In genomic region chr5:126988021-126988569, GRCh38 we compare ENCODE assay signal across 8 cellular contexts. TPM values are rescaled to one million over a fixed set of nuclear protein-coding genes. Genes with fewer than 3 reads are reported as not detected.
A peak's percentile ranks its signal among the peaks of the same experiment; 100 is the strongest.
DNase-seq lines count a peak whose midpoint lies in the region; ATAC-seq and TF ChIP-seq lines count a peak whose summit lies in the region.

No MANE protein-coding gene starts in this region.

- peak; percentile 49 for DNase-seq in activated CD4-positive, alpha-beta T cell treated with anti-CD3 and anti-CD28 coated beads for 48 hours
- DNase-seq in activated CD4-positive, alpha-beta T cell treated with anti-CD3 and anti-CD28 coated beads for 1 hour = no peak
- DNase-seq in activated CD8-positive, alpha-beta T cell treated with anti-CD3 and anti-CD28 coated beads, Interleukin-2, amount 10 ng/mL, durations not matched to agents 7 days and 5 days = no peak
- DNase-seq in stimulated activated CD4-positive, alpha-beta T cell treated with anti-CD3 and anti-CD28 coated beads, TNF-alpha, amount 100 ng/mL, for 48 hours (ENCODE audit: low read depth in 3 of 3) = peak in 2 of 3 donors; percentile 12 to 13
- DNase-seq in retina (no peak), kidney glomerular epithelial cell (lab: John Stamatoyannopoulos, UW) (no peak)

- POLR2A ChIA-PET in activated CD8-positive, alpha-beta T cell treated with anti-CD3 and anti-CD28 coated beads, Interleukin-2, amount 10 ng/mL, durations not matched to agents 7 days and 5 days (lab: Charles Lee) = no interaction called here

- CTCF ChIA-PET in activated CD8-positive, alpha-beta T cell treated with anti-CD3 and anti-CD28 coated beads, Interleukin-2, amount 10 ng/mL, durations not matched to agents 7 days and 5 days (lab: Charles Lee) = no interaction called here

- H3K27ac Mint-ChIP-seq in activated CD8-positive, alpha-beta T cell treated with anti-CD3 and anti-CD28 coated beads, Interleukin-2, amount 10 ng/mL, durations not matched to agents 7 days and 5 days = peak overlapping the region; percentile 54

- H3K4me1 ChIP-seq in gastroesophageal sphincter = no peaks in the 10 kb centered on the region

- ATAC-seq in HG03064 (IDR thresholded peaks at IDR 0.05; ENCODE audit: low read depth, unreplicated experiment) (peak; percentile 87), gastroesophageal sphincter (no peak)
- peak; percentile 47 for ATAC-seq in activated CD8-positive, alpha-beta T cell treated with anti-CD3 and anti-CD28 coated beads, Interleukin-2, amount 10 ng/mL, durations not matched to agents 7 days and 5 days

- H3K9me3 ChIP-seq in gastroesophageal sphincter = no peaks in the 10 kb centered on the region

- H3K36me3 Mint-ChIP-seq in activated CD8-positive, alpha-beta T cell treated with anti-CD3 and anti-CD28 coated beads, Interleukin-2, amount 10 ng/mL, durations not matched to agents 7 days and 5 days (ENCODE audit: low read depth) = no peaks in the 10 kb centered on the region

- H3K9me3 Mint-ChIP-seq in activated CD8-positive, alpha-beta T cell treated with anti-CD3 and anti-CD28 coated beads, Interleukin-2, amount 10 ng/mL, durations not matched to agents 7 days and 5 days (ENCODE audit: insufficient read depth) = no peaks in the 10 kb centered on the region

- H3K36me3 ChIP-seq in gastroesophageal sphincter = no peaks in the 10 kb centered on the region

- no peaks in the 10 kb centered on the region for H3K27me3 ChIP-seq in gastroesophageal sphincter

- no peak overlapping the region for H3K4me3 ChIP-seq in gastroesophageal sphincter

- no peak for TF ChIP-seq CTCF in gastroesophageal sphincter (IDR thresholded peaks at IDR 0.05)

- 70 to 82% methylated on average over 3 of the region's 3 CpGs for WGBS in gastroesophageal sphincter (ENCODE audit: low coverage in 1 of 2), 2 donors

- H3K4me3 Mint-ChIP-seq in activated CD8-positive, alpha-beta T cell treated with anti-CD3 and anti-CD28 coated beads, Interleukin-2, amount 10 ng/mL, durations not matched to agents 7 days and 5 days = no peak overlapping the region

- peaks cover 16% of the 10 kb centered on the region for H3K4me1 Mint-ChIP-seq in activated CD8-positive, alpha-beta T cell treated with anti-CD3 and anti-CD28 coated beads, Interleukin-2, amount 10 ng/mL, durations not matched to agents 7 days and 5 days (ENCODE audit: low read depth)

- H3K27me3 Mint-ChIP-seq in activated CD8-positive, alpha-beta T cell treated with anti-CD3 and anti-CD28 coated beads, Interleukin-2, amount 10 ng/mL, durations not matched to agents 7 days and 5 days (ENCODE audit: low read depth) = no peaks in the 10 kb centered on the region

- no peak overlapping the region for H3K27ac ChIP-seq in gastroesophageal sphincter

- no peak for TF ChIP-seq POLR2A in gastroesophageal sphincter (IDR thresholded peaks at IDR 0.05)

- TF ChIP-seq EP300 in gastroesophageal sphincter (IDR thresholded peaks at IDR 0.05) = no peak

RNA-seq across cellular contexts. Expression of gene MARCHF3, which starts 42.3 kb away (rescaled TPM):
- 1 to 10 TPM; 2.0 to 2.4 TPM for total RNA-seq in activated CD8-positive, alpha-beta T cell treated with anti-CD3 and anti-CD28 coated beads, Interleukin-2, amount 10 ng/mL, durations not matched to agents 7 days and 5 days
- 10 to 100 TPM in 1 of 4 donors, 1 to 10 TPM in 3; 1.5 to 12.8 (median 6.0) TPM for total RNA-seq in gastroesophageal sphincter

Comparison
In these comparisons a context has a peak if more than half of its experiments do, and no peak if none do; other contexts are left out.
1. DNase-seq: peak in activated CD4-positive, alpha-beta T cell treated with anti-CD3 and anti-CD28 coated beads for 48 hours (single experiment) and stimulated activated CD4-positive, alpha-beta T cell treated with anti-CD3 and anti-CD28 coated beads, TNF-alpha, amount 100 ng/mL, for 48 hours (2 of 3); none in activated CD4-positive, alpha-beta T cell treated with anti-CD3 and anti-CD28 coated beads for 1 hour (single experiment), activated CD8-positive, alpha-beta T cell treated with anti-CD3 and anti-CD28 coated beads, Interleukin-2, amount 10 ng/mL, durations not matched to agents 7 days and 5 days (single experiment), retina (single experiment) and kidney glomerular epithelial cell (single experiment).